In the genomic region with DNA sequence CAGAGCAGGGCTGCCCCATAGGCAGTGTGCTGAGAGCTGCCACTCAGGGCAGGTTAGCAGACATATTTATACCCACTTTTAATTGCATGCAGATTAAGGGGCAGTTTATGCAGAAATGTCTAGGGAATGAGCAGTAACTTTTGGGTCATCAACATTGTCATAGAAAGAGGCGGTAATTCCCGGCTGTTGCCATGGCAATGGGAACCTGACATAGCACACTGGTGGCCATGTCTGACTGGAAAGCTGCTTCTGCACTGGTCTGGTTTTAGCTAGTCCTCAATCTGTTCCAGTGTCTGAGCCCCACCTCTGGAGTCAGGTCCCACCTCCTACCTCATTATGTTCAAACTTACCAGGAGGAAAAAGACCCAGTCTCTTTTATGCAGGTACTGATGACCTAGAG, we compare ENCODE assay signal across 20 cellular contexts.
"Had no signal": no experiment of that assay in that cellular context is flagged by ENCODE, and none has a peak within 500 bp of the region (broad histone marks: within the 10 kb centered on the region; RNA-seq: fewer than 3 reads in every experiment).

No MANE protein-coding gene starts in this region.

- H3K36me3 Mint-ChIP-seq: activated naive CD8-positive, alpha-beta T cell; immature natural killer cell had no signal

- H3K27ac ChIP-seq: cardiac muscle cell, esophagus squamous epithelium, psoas muscle had no signal

- H3K27me3 ChIP-seq: cardiac muscle cell had no signal

- H3K9me3 ChIP-seq: esophagus squamous epithelium, psoas muscle had no signal

- DNase-seq: activated CD4-positive, alpha-beta T cell treated with anti-CD3 and anti-CD28 coated beads, Interleukin-2, amount 50 U/mL, for 1 hour; activated CD8-positive, alpha-beta memory T cell treated with anti-CD3 and anti-CD28 coated beads for 24 hours; activated gamma-delta T cell treated with Interleukin-2 at 50 U/mL for 16 hours; activated T-cell treated with anti-CD3 and anti-CD28 coated beads, Interleukin-2, amount 50 U/mL, for 72 hours; effector memory CD8-positive, alpha-beta T cell; esophagus squamous epithelium; immature natural killer cell; kidney glomerular epithelial cell; left ventricle myocardium superior; psoas muscle; right cardiac atrium; small intestine; stimulated activated CD4-positive, alpha-beta T cell treated with anti-CD3 and anti-CD28 coated beads, Interleukin-15, amount 100 ng/mL, for 24 hours; stimulated activated CD4-positive, alpha-beta T cell treated with anti-CD3 and anti-CD28 coated beads, Interleukin-2, amount 100 ng/mL, for 48 hours; stimulated activated naive CD8-positive, alpha-beta T cell treated with anti-CD3 and anti-CD28 coated beads, Interleukin-15, amount 100 ng/mL, for 72 hours; T1000; trophoblast cell had no signal

- H3K36me3 ChIP-seq: cardiac muscle cell, esophagus squamous epithelium had no signal

- H3K27me3 Mint-ChIP-seq: stimulated activated naive CD8-positive, alpha-beta T cell treated with anti-CD3 and anti-CD28 coated beads, Interleukin-15, amount 100 ng/mL, for 72 hours had no signal

- H3K27ac Mint-ChIP-seq: activated naive CD8-positive, alpha-beta T cell; activated T-cell treated with anti-CD3 and anti-CD28 coated beads, Interleukin-2, amount 50 U/mL, for 72 hours had no signal

- FAIRE-seq: small intestine had no signal

- H3K4me3 Mint-ChIP-seq: activated naive CD8-positive, alpha-beta T cell; activated T-cell treated with anti-CD3 and anti-CD28 coated beads, Interleukin-2, amount 50 U/mL, for 72 hours; effector memory CD8-positive, alpha-beta T cell; immature natural killer cell; neural crest cell; stimulated activated naive CD8-positive, alpha-beta T cell treated with anti-CD3 and anti-CD28 coated beads, Interleukin-15, amount 100 ng/mL, for 72 hours had no signal

- H3K4me3 ChIP-seq: cardiac muscle cell, esophagus squamous epithelium, psoas muscle had no signal

- ATAC-seq: activated T-cell treated with anti-CD3 and anti-CD28 coated beads, Interleukin-2, amount 50 U/mL, for 72 hours; effector memory CD8-positive, alpha-beta T cell; left ventricle myocardium superior; psoas muscle; right cardiac atrium; stimulated activated naive CD8-positive, alpha-beta T cell treated with anti-CD3 and anti-CD28 coated beads, Interleukin-15, amount 100 ng/mL, for 72 hours had no signal

- H3K4me1 ChIP-seq: esophagus squamous epithelium, psoas muscle had no signal

- H3K9me3 Mint-ChIP-seq: activated T-cell treated with anti-CD3 and anti-CD28 coated beads, Interleukin-2, amount 50 U/mL, for 72 hours; effector memory CD8-positive, alpha-beta T cell; stimulated activated naive CD8-positive, alpha-beta T cell treated with anti-CD3 and anti-CD28 coated beads, Interleukin-15, amount 100 ng/mL, for 72 hours had no signal
